ENCODE assay signal across 1 cellular context in genomic region chr6:34366639-34366921, GRCh38.
TF ChIP-seq lines count a peak whose summit lies in the region.

No MANE protein-coding gene starts in this region.

TF ChIP-seq in IMR-90, 13 proteins besides CTCF, POLR2A, EP300 and RAD21 (continued from another document):
- TF ChIP-seq ELK1 (IDR thresholded peaks at IDR 0.05; ENCODE audit: borderline replicate concordance, low read depth, low read length): no peak
- TF ChIP-seq FOS (IDR thresholded peaks at IDR 0.05; ENCODE audit: low read depth, low read length): no peak
- no peak for TF ChIP-seq USF2 (IDR thresholded peaks at IDR 0.05; ENCODE audit: low read depth, low read length)
- 0 out of 2 replicates have a peak, but pooled peaks have one; percentile 12 for TF ChIP-seq CEBPB (IDR thresholded peaks at IDR 0.05; ENCODE audit: low read depth, low read length)
TF ChIP-seq in IMR-90: peak in this region for 1.
